ENCODE assay signal across 21 cellular contexts in the genomic region with DNA sequence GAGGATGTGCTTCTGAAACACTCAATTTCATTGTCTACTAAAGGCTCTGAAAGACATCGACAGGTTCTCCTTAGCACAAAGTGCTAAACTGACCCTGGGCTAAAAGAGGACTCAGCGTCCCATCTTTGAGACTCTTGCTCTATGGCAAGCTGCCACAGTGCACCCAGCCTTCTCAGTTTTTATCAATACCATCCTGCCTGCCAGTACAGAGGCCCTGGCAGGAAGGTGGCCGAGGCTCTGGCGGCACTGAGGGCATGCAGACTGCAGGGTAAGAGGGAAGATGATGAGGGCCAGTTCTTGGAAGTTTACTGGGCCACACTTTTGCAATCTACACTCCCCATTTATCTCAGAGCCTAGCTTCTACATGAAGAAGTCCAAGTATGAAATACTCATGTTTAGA. TPM values are rescaled to one million over a fixed set of nuclear protein-coding genes. Genes with fewer than 3 reads are reported as not detected.
"Had no signal": no experiment of that assay in that cellular context is flagged by ENCODE, and none has a peak within 500 bp of the region (broad histone marks: within the 10 kb centered on the region; RNA-seq: fewer than 3 reads in every experiment).

No MANE protein-coding gene starts in this region.

- ATAC-seq: gastroesophageal sphincter; left colon; naive thymus-derived CD4-positive, alpha-beta T cell had no signal

- H3K36me3 ChIP-seq: breast epithelium, gastroesophageal sphincter, neural progenitor cell had no signal

- H3K27ac ChIP-seq: breast epithelium, epithelial cell of prostate, gastroesophageal sphincter, neural progenitor cell had no signal

- H3K27ac Mint-ChIP-seq: activated naive CD4-positive, alpha-beta T cell treated with anti-CD3 and anti-CD28 coated beads, Interleukin-2, amount 50 U/mL, for 24 hours; naive thymus-derived CD4-positive, alpha-beta T cell; neural progenitor cell; progenitor cell of endocrine pancreas had no signal

- H3K4me1 ChIP-seq: breast epithelium had no signal

- H3K4me3 Mint-ChIP-seq: activated naive CD4-positive, alpha-beta T cell treated with anti-CD3 and anti-CD28 coated beads, Interleukin-2, amount 50 U/mL, for 24 hours; naive thymus-derived CD4-positive, alpha-beta T cell; neural progenitor cell had no signal

- H3K4me3 ChIP-seq: breast epithelium, gastroesophageal sphincter, lung, neural progenitor cell, tibial nerve had no signal

- H3K9ac ChIP-seq: neural progenitor cell had no signal

- H3K27me3 Mint-ChIP-seq: activated naive CD4-positive, alpha-beta T cell treated with anti-CD3 and anti-CD28 coated beads, Interleukin-2, amount 50 U/mL, for 24 hours had no signal

- H3K9me3 Mint-ChIP-seq: activated naive CD4-positive, alpha-beta T cell treated with anti-CD3 and anti-CD28 coated beads, Interleukin-2, amount 50 U/mL, for 24 hours had no signal

- DNase-seq: activated gamma-delta T cell treated with Interleukin-2 at 50 U/mL for 16 hours; activated T-cell treated with anti-CD3 and anti-CD28 coated beads, Interleukin-2, amount 50 U/mL, for 1 hour; cerebellar nuclear complex; cortex of kidney; head of caudate nucleus; islet precursor cell; left colon; naive thymus-derived CD4-positive, alpha-beta T cell; retina; stimulated activated CD4-positive, alpha-beta T cell treated with anti-CD3 and anti-CD28 coated beads, Interleukin-4, amount 100 ng/mL, for 24 hours; stimulated activated naive CD4-positive, alpha-beta T cell treated with Interleukin-2 at 50 U/mL for 16 hours; T-helper 1 cell; T-helper 9 cell had no signal

- H3K36me3 Mint-ChIP-seq: activated naive CD4-positive, alpha-beta T cell treated with anti-CD3 and anti-CD28 coated beads, Interleukin-2, amount 50 U/mL, for 24 hours; naive thymus-derived CD4-positive, alpha-beta T cell had no signal

- H3K27me3 ChIP-seq: breast epithelium, tibial nerve had no signal

RNA-seq across cellular contexts. Expression of a gene that starts 51.1 kb away (rescaled TPM):
- polyA plus RNA-seq: naive thymus-derived CD4-positive, alpha-beta T cell had no signal
